ENCODE assay signal across 9 cellular contexts in genomic region chr17:39704821-39705551, GRCh38. TPM values are rescaled to one million over a fixed set of nuclear protein-coding genes. Genes with fewer than 3 reads are reported as not detected.
A peak's percentile ranks its signal among the peaks of the same experiment; 100 is the strongest.
DNase-seq lines count a peak whose midpoint lies in the region; ATAC-seq and TF ChIP-seq lines count a peak whose summit lies in the region.
"Had no signal": no experiment of that assay in that cellular context is flagged by ENCODE, and none has a peak within 500 bp of the region (broad histone marks: within the 10 kb centered on the region; RNA-seq: fewer than 3 reads in every experiment).

No MANE protein-coding gene starts in this region.

- peak overlapping the region; percentile 29 for H3K27ac ChIP-seq in HUES6 (ENCODE audit: low read depth, low read length)
- peak overlapping the region; percentile 53 to 97 (median 89) for H3K27ac ChIP-seq in tibial nerve

- H3K9ac ChIP-seq in HUES6 (ENCODE audit: low read length), result no peak overlapping the region

- H3K4me1 ChIP-seq in HUES6 (ENCODE audit: control insufficient read depth, insufficient read depth, low read length), result peaks cover 51% of the 10 kb centered on the region
- peaks cover 0 to 90% (median 60%) of the 10 kb centered on the region in 4 donors for H3K4me1 ChIP-seq in tibial nerve

- ATAC-seq in GM19328 (IDR thresholded peaks at IDR 0.05; ENCODE audit: unreplicated experiment) (no peak), GM21786 (IDR thresholded peaks at IDR 0.05; ENCODE audit: unreplicated experiment) (no peak)

- H3K36me3 ChIP-seq in HUES6 (ENCODE audit: control insufficient read depth, insufficient read depth, low read length) (peaks cover 52% of the 10 kb centered on the region), kidney epithelial cell (ENCODE audit: control insufficient read depth, insufficient read depth, low read length) (peaks cover 3% of the 10 kb centered on the region), tibial nerve (peaks cover 0 to 32% (median 6%) of the 10 kb centered on the region in 3 donors)

- H3K9me3 ChIP-seq in HUES6 (ENCODE audit: control insufficient read depth, insufficient read depth, low read depth, low read length) (no peaks in the 10 kb centered on the region), tibial nerve (no peaks in the 10 kb centered on the region)

- H3K4me3 ChIP-seq in HUES6 (ENCODE audit: low read depth, low read length), result no peak overlapping the region
- H3K4me3 ChIP-seq in choroid plexus epithelial cell (ENCODE audit: low read depth, low read length), result no peak overlapping the region
- H3K4me3 ChIP-seq in kidney epithelial cell (ENCODE audit: low read depth, low read length), result no peak overlapping the region
- H3K4me3 ChIP-seq in tibial nerve, result peak overlapping the region in 1 of 4 donors; percentile 19

- 26 to 29% methylated on average over 9 to 11 of the region's 11 CpGs for WGBS in tibial nerve, 2 donors

- H3K27me3 ChIP-seq in HUES6 (ENCODE audit: control insufficient read depth, insufficient read depth, low read length), result no peaks in the 10 kb centered on the region
- H3K27me3 ChIP-seq in kidney epithelial cell (ENCODE audit: control insufficient read depth, insufficient read depth, low read length), result no peaks in the 10 kb centered on the region
- H3K27me3 ChIP-seq in tibial nerve, result no peaks in the 10 kb centered on the region

- TF ChIP-seq EP300 in tibial nerve (IDR thresholded peaks at IDR 0.05), result no peak

- DNase-seq in choroid plexus epithelial cell (ENCODE audit: low read depth) (peak; percentile 50), kidney epithelial cell (ENCODE audit: low read depth) (no peak), tibial nerve (ENCODE audit: low spot score in 2 of 2) (peak in 1 of 2 donors; percentile 28), NCI-H2107 treated with DMSO at 0.1 percent for 48 hours (lab: John Stamatoyannopoulos, UW; ENCODE audit: unreplicated experiment) (no peak)
- DNase-seq: effector CD4-positive, alpha-beta T cell; stimulated activated naive CD4-positive, alpha-beta T cell had no signal

- TF ChIP-seq POLR2A in tibial nerve (IDR thresholded peaks at IDR 0.05), result no peak

- peak; percentile 53 for TF ChIP-seq CTCF in choroid plexus epithelial cell (conservative IDR thresholded peaks at IDR 0.05; ENCODE audit: low read depth, low read length)
- TF ChIP-seq CTCF in kidney epithelial cell (IDR thresholded peaks at IDR 0.05; ENCODE audit: insufficient read depth, low read length, poor library complexity, severe bottlenecking), result peak; percentile 18
- TF ChIP-seq CTCF in tibial nerve (IDR thresholded peaks at IDR 0.05), result peak in 2 of 5 experiments; percentile 59 to 62

RNA-seq across cellular contexts. Expression of gene ERBB2, which starts 5.1 kb away (rescaled TPM):
- 44.1 and 47.2 TPM in 2 replicates for total RNA-seq in kidney epithelial cell
- total RNA-seq in tibial nerve, result 100 to 1,000 TPM; 101 to 131 (median 114) TPM

RNA-seq across cellular contexts. Expression of gene PGAP3, which starts 17.1 kb away (rescaled TPM):
- total RNA-seq in kidney epithelial cell, result 12.5 and 12.8 TPM in 2 replicates
- total RNA-seq in tibial nerve, result 10 to 100 TPM; 10.9 to 16.5 (median 15.1) TPM

RNA-seq across cellular contexts. Expression of gene MIEN1, which starts 25.3 kb away (rescaled TPM):
- total RNA-seq in kidney epithelial cell, result 83.7 and 97.0 TPM in 2 replicates
- total RNA-seq in tibial nerve, result 10 to 100 TPM; 29.8 to 65.3 (median 43.5) TPM

RNA-seq across cellular contexts. Expression of gene GRB7, which starts 32.8 kb away (rescaled TPM):
- total RNA-seq in kidney epithelial cell, result 20.5 and 21.2 TPM in 2 replicates
- total RNA-seq in tibial nerve, result under 1 TPM in 3 of 4 donors, not detected in 1; 0.21 to 0.39 (median 0.30) TPM

RNA-seq across cellular contexts. Expression of gene PNMT, which starts 36.7 kb away (rescaled TPM):
- total RNA-seq in kidney epithelial cell (2.7 TPM in 1 of 2 replicates, not detected in the other), tibial nerve (10 to 100 TPM in 3 of 4 donors, 1 to 10 TPM in 1; 2.4 to 19.6 (median 12.4) TPM)
